26 cellular contexts compared by ENCODE assay signal in genomic region chr9:16817002-16817401, GRCh38. TPM values are rescaled to one million over a fixed set of nuclear protein-coding genes. Genes with fewer than 3 reads are reported as not detected.
"Had no signal": no experiment of that assay in that cellular context is flagged by ENCODE, and none has a peak within 500 bp of the region (broad histone marks: within the 10 kb centered on the region; RNA-seq: fewer than 3 reads in every experiment).

No MANE protein-coding gene starts in this region.

- H3K4me1 ChIP-seq: breast epithelium had no signal

- H3K9ac ChIP-seq: SK-N-SH had no signal

- H3K4me3 ChIP-seq: breast epithelium, MG63, SJCRH30 had no signal

- H3K27ac ChIP-seq: breast epithelium, RWPE1, SJCRH30, VCaP had no signal

- ATAC-seq: activated CD4-positive, alpha-beta T cell treated with anti-CD3 and anti-CD28 coated beads for 36 hours; activated CD8-positive, alpha-beta T cell treated with anti-CD3 and anti-CD28 coated beads for 36 hours; Panc1 had no signal

- H3K4me2 ChIP-seq: SK-N-SH had no signal

- H3K9me2 ChIP-seq: SK-N-SH had no signal

- H3K36me3 ChIP-seq: breast epithelium, SJCRH30 had no signal

- H3K4me1 Mint-ChIP-seq: activated CD4-positive, alpha-beta T cell treated with anti-CD3 and anti-CD28 coated beads for 36 hours; activated naive CD4-positive, alpha-beta T cell treated with anti-CD3 and anti-CD28 coated beads, Interleukin-2, amount 50 U/mL, for 24 hours had no signal

- H3K4me3 Mint-ChIP-seq: activated CD4-positive, alpha-beta T cell treated with anti-CD3 and anti-CD28 coated beads for 36 hours; activated CD8-positive, alpha-beta T cell treated with anti-CD3 and anti-CD28 coated beads for 36 hours; activated naive CD4-positive, alpha-beta T cell treated with anti-CD3 and anti-CD28 coated beads, Interleukin-2, amount 50 U/mL, for 24 hours had no signal

- H3K36me3 Mint-ChIP-seq: activated naive CD4-positive, alpha-beta T cell treated with anti-CD3 and anti-CD28 coated beads, Interleukin-2, amount 50 U/mL, for 24 hours had no signal

- H3K27me3 ChIP-seq: breast epithelium, MG63, SJCRH30 had no signal

- H3K27ac Mint-ChIP-seq: activated CD4-positive, alpha-beta T cell treated with anti-CD3 and anti-CD28 coated beads for 36 hours; activated CD8-positive, alpha-beta T cell treated with anti-CD3 and anti-CD28 coated beads for 36 hours; activated naive CD4-positive, alpha-beta T cell treated with anti-CD3 and anti-CD28 coated beads, Interleukin-2, amount 50 U/mL, for 24 hours had no signal

- H3K9me3 Mint-ChIP-seq: activated naive CD4-positive, alpha-beta T cell treated with anti-CD3 and anti-CD28 coated beads, Interleukin-2, amount 50 U/mL, for 24 hours had no signal

- H3K27me3 Mint-ChIP-seq: activated CD4-positive, alpha-beta T cell treated with anti-CD3 and anti-CD28 coated beads for 36 hours; activated CD8-positive, alpha-beta T cell treated with anti-CD3 and anti-CD28 coated beads for 36 hours; activated naive CD4-positive, alpha-beta T cell treated with anti-CD3 and anti-CD28 coated beads, Interleukin-2, amount 50 U/mL, for 24 hours had no signal

- H3K9me3 ChIP-seq: breast epithelium, MG63, SJCRH30, SK-N-SH had no signal

- DNase-seq: activated CD4-positive, alpha-beta T cell treated with anti-CD3 and anti-CD28 coated beads for 36 hours; activated CD8-positive, alpha-beta memory T cell treated with anti-CD3 and anti-CD28 coated beads, Interleukin-2, amount 50 U/mL, for 4 hours; activated CD8-positive, alpha-beta T cell treated with anti-CD3 and anti-CD28 coated beads for 36 hours; activated effector memory CD4-positive, alpha-beta T cell treated with Interleukin-2 at 50 U/mL for 16 hours; activated naive CD4-positive, alpha-beta T cell; aorta; caudate nucleus; MG63; NCI-H1105; NCI-H1436; NCI-H1694 treated with DMSO at 0.1 percent for 48 hours; NCI-H2029 treated with DMSO at 0.1 percent for 48 hours; NCI-H446; NCI-H524; NCI-H82; Right ventricle myocardium superior; SJCRH30; SK-N-SH; T-helper 1 cell had no signal

RNA-seq across cellular contexts. Expression of gene BNC2, which starts 53.5 kb away (rescaled TPM):
- total RNA-seq: activated CD4-positive, alpha-beta T cell treated with anti-CD3 and anti-CD28 coated beads for 36 hours; activated CD8-positive, alpha-beta T cell treated with anti-CD3 and anti-CD28 coated beads for 36 hours; OCI-LY7; T-helper 2 cell treated with Interferon-gamma antibody and Interleukin-4, amounts not matched to agents 100 ng/mL and 5 ng/mL, for 36 hours had no signal
